ENCODE assay signal across 8 cellular contexts in the genomic region with DNA sequence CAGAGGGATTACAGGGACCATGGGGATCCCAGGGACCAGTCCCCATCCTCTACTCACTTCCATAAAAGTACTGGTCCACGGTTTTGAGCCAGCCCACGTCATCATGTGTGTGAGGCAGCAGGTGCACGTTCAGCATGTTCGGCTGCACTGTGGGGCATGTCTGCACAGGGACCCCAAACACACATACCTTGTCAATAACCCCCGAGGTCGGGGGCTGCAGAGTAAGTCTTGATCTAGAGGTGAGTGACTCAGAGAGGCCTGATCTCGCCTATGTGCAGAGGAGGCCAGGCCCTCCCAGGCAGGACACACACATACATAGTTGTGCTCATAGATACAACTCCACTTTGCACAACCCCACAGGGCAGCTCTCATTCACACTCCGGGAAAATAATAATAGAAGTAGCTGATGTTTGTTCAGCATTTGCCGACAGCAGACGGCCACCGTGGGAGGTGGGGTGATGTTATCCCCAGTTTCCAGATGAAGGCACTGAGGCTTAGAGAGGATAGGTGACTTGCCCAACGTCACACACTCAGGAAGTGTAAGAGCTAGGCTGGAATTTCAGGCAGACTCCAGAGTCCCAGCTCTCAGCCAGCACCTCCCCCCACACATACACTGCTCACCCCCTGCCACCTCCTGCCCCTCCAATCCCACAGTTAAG. TPM values are rescaled to one million over a fixed set of nuclear protein-coding genes. Genes with fewer than 3 reads are reported as not detected.
A peak's percentile ranks its signal among the peaks of the same experiment; 100 is the strongest.
DNase-seq lines count a peak whose midpoint lies in the region; ATAC-seq, FAIRE-seq and TF ChIP-seq lines count a peak whose summit lies in the region.

No MANE protein-coding gene starts in this region.

- no peaks in the 10 kb centered on the region for H3K27me3 Mint-ChIP-seq in activated naive CD4-positive, alpha-beta T cell treated with anti-CD3 and anti-CD28 coated beads for 36 hours (ENCODE audit: low read depth)
- H3K27me3 Mint-ChIP-seq in activated naive CD4-positive, alpha-beta T cell treated with anti-CD3 and anti-CD28 coated beads, Interleukin-2, amount 50 U/mL, for 24 hours: no peaks in the 10 kb centered on the region

- intact Hi-C loops in activated naive CD4-positive, alpha-beta T cell treated with anti-CD3 and anti-CD28 coated beads for 36 hours (cut with micrococcal nuclease): loop anchor here (1.0 to 10.0 kb wide), 5 partner anchors 16 to 573 kb away; a partner anchor contains a TSS
- intact Hi-C loops in kidney (cut with DNase I): no loop called here

- H3K4me1 Mint-ChIP-seq in activated naive CD4-positive, alpha-beta T cell treated with anti-CD3 and anti-CD28 coated beads for 36 hours (ENCODE audit: low read depth): peaks cover 45% of the 10 kb centered on the region
- H3K4me1 Mint-ChIP-seq in activated naive CD4-positive, alpha-beta T cell treated with anti-CD3 and anti-CD28 coated beads, Interleukin-2, amount 50 U/mL, for 24 hours: peaks cover 47% of the 10 kb centered on the region

- ATAC-seq in thoracic aorta (ENCODE audit: insufficient number of reproducible peaks, low FRiP score, low read depth): no peak
- ATAC-seq in HG03097 (IDR thresholded peaks at IDR 0.05; ENCODE audit: low FRiP score, unreplicated experiment): no peak

- H3K27me3 ChIP-seq in thoracic aorta (replicated peaks; ENCODE audit: insufficient read depth): no peaks in the 10 kb centered on the region

- peak overlapping the region; percentile 71 to 81 for H3K9ac ChIP-seq in kidney (ENCODE audit: low read length in 2 of 2)

- H3K27ac Mint-ChIP-seq in activated naive CD4-positive, alpha-beta T cell treated with anti-CD3 and anti-CD28 coated beads for 36 hours: peak overlapping the region; percentile 93
- peak overlapping the region; percentile 96 for H3K27ac Mint-ChIP-seq in activated naive CD4-positive, alpha-beta T cell treated with anti-CD3 and anti-CD28 coated beads, Interleukin-2, amount 50 U/mL, for 24 hours

- no peak overlapping the region for H3K27ac ChIP-seq in kidney (ENCODE audit: low read depth in 2 of 2, low read length in 2 of 2)
- H3K27ac ChIP-seq in thoracic aorta: peak overlapping the region in 1 of 2 donors; percentile 62

- H3K4me3 ChIP-seq in kidney (ENCODE audit: low read length in 2 of 2) (peak overlapping the region; percentile 77 to 89), thoracic aorta (peak overlapping the region; percentile 91)

- no peaks in the 10 kb centered on the region for H3K9me3 ChIP-seq in kidney (ENCODE audit: control insufficient read depth in 1 of 2, low read length in 2 of 2)
- no peaks in the 10 kb centered on the region for H3K9me3 ChIP-seq in thoracic aorta

- in situ Hi-C loops in G401 (cut with HindIII; ENCODE audit: low sequenced_read_pairs): no loop called here

- FAIRE-seq in kidney (lab: Jason Lieb, UNC): no peak

- no peaks in the 10 kb centered on the region for H3K9me3 Mint-ChIP-seq in activated naive CD4-positive, alpha-beta T cell treated with anti-CD3 and anti-CD28 coated beads for 36 hours
- no peaks in the 10 kb centered on the region for H3K9me3 Mint-ChIP-seq in activated naive CD4-positive, alpha-beta T cell treated with anti-CD3 and anti-CD28 coated beads, Interleukin-2, amount 50 U/mL, for 24 hours

- H3K4me1 ChIP-seq in kidney (ENCODE audit: control insufficient read depth in 1 of 2, insufficient read depth in 1 of 2, low read depth in 1 of 2, low read length in 2 of 2) (peaks cover 18 to 28% of the 10 kb centered on the region in 2 donors), thoracic aorta (ENCODE audit: control insufficient read depth in 1 of 2, low read depth in 2 of 2) (peaks cover 23 to 39% of the 10 kb centered on the region in 2 donors)

- peak overlapping the region; percentile 95 for H3K4me3 Mint-ChIP-seq in activated naive CD4-positive, alpha-beta T cell treated with anti-CD3 and anti-CD28 coated beads for 36 hours
- H3K4me3 Mint-ChIP-seq in activated naive CD4-positive, alpha-beta T cell treated with anti-CD3 and anti-CD28 coated beads, Interleukin-2, amount 50 U/mL, for 24 hours: peak overlapping the region; percentile 94

- DNase-seq in activated naive CD4-positive, alpha-beta T cell treated with anti-CD3 and anti-CD28 coated beads for 36 hours: peak; percentile 36
- DNase-seq in activated naive CD4-positive, alpha-beta T cell (lab: John Stamatoyannopoulos, UW): no peak
- DNase-seq in kidney (no peak), thoracic aorta (ENCODE audit: low spot score) (no peak), G401 (ENCODE audit: low spot score) (no peak), COLO829 (ENCODE audit: low spot score) (no peak)

- TF ChIP-seq CTCF in kidney (IDR thresholded peaks at IDR 0.05; ENCODE audit: borderline replicate concordance, extremely low read depth, insufficient read depth) (no peak), thoracic aorta (IDR thresholded peaks at IDR 0.05) (no peak)

- H3K36me3 Mint-ChIP-seq in activated naive CD4-positive, alpha-beta T cell treated with anti-CD3 and anti-CD28 coated beads for 36 hours (ENCODE audit: low read depth): peaks cover 41% of the 10 kb centered on the region
- peaks cover 5% of the 10 kb centered on the region for H3K36me3 Mint-ChIP-seq in activated naive CD4-positive, alpha-beta T cell treated with anti-CD3 and anti-CD28 coated beads, Interleukin-2, amount 50 U/mL, for 24 hours

- CTCF ChIA-PET in activated naive CD4-positive, alpha-beta T cell treated with anti-CD3 and anti-CD28 coated beads for 36 hours (lab: Charles Lee): interaction anchor here (0.6 to 4.8 kb wide), 8 partner anchors 12 to 182 kb away, joined by 3 to 27 read pairs (median 3); no protein-coding TSS in a partner anchor

- H3K36me3 ChIP-seq in kidney (ENCODE audit: control insufficient read depth in 1 of 2, insufficient read depth in 2 of 2, low read length in 2 of 2) (peaks cover 3% of the 10 kb centered on the region in 2 donors), thoracic aorta (peaks cover 15% of the 10 kb centered on the region)

RNA-seq across cellular contexts. Expression of a gene that starts 0.8 kb away (rescaled TPM):
- 100 to 1,000 TPM; 120 to 131 TPM for total RNA-seq in activated naive CD4-positive, alpha-beta T cell treated with anti-CD3 and anti-CD28 coated beads for 36 hours
- 90.5 TPM for total RNA-seq in kidney
- polyA plus RNA-seq in kidney (ENCODE audit: insufficient read depth, low read depth, low replicate concordance): 63.9 TPM
- 100 to 1,000 TPM; 111 to 118 TPM for total RNA-seq in thoracic aorta
- 30.0 and 58.1 TPM in 2 replicates for total RNA-seq in G401 (2014; rRNA removed; shearing (Covaris generic))

RNA-seq across cellular contexts. Expression of a gene that starts 0.8 kb away (rescaled TPM):
- 10 to 100 TPM; 14.9 to 16.2 TPM for total RNA-seq in activated naive CD4-positive, alpha-beta T cell treated with anti-CD3 and anti-CD28 coated beads for 36 hours
- total RNA-seq in kidney (10.5 TPM), thoracic aorta (10 to 100 TPM; 12.1 to 16.2 TPM)
- 21.2 TPM for polyA plus RNA-seq in kidney (ENCODE audit: insufficient read depth, low read depth, low replicate concordance)
- 10.9 and 17.9 TPM in 2 replicates for total RNA-seq in G401 (2014; rRNA removed; shearing (Covaris generic))

RNA-seq across cellular contexts. Expression of a gene that starts 15.9 kb away (rescaled TPM):
- total RNA-seq in activated naive CD4-positive, alpha-beta T cell treated with anti-CD3 and anti-CD28 coated beads for 36 hours: 100 to 1,000 TPM; 131 to 149 TPM
- total RNA-seq in kidney (75.9 TPM), thoracic aorta (100 to 1,000 TPM; 101 to 114 TPM)
- polyA plus RNA-seq in kidney (ENCODE audit: insufficient read depth, low read depth, low replicate concordance): 61.3 TPM
- total RNA-seq in G401 (2014; rRNA removed; shearing (Covaris generic)): 70.6 and 99.0 TPM in 2 replicates

RNA-seq across cellular contexts. Expression of a gene that starts 22.0 kb away (rescaled TPM):
- not detected for total RNA-seq in activated naive CD4-positive, alpha-beta T cell treated with anti-CD3 and anti-CD28 coated beads for 36 hours
- total RNA-seq in kidney (not detected), thoracic aorta (not detected)
- polyA plus RNA-seq in kidney (ENCODE audit: insufficient read depth, low read depth, low replicate concordance): not detected
- total RNA-seq in G401 (2014; rRNA removed; shearing (Covaris generic)): not detected in 2 replicates

RNA-seq across cellular contexts. Expression of a gene that starts 30.7 kb away (rescaled TPM):
- 1 to 10 TPM; 7.2 to 8.7 TPM for total RNA-seq in activated naive CD4-positive, alpha-beta T cell treated with anti-CD3 and anti-CD28 coated beads for 36 hours
- total RNA-seq in kidney (11.4 TPM), thoracic aorta (1 to 10 TPM; 3.0 to 3.9 TPM)
- polyA plus RNA-seq in kidney (ENCODE audit: insufficient read depth, low read depth, low replicate concordance): 14.9 TPM
- 39.2 and 41.6 TPM in 2 replicates for total RNA-seq in G401 (2014; rRNA removed; shearing (Covaris generic))
